ENCODE assay signal across 20 cellular contexts in genomic region chr3:119604878-119605277, GRCh38. TPM values are rescaled to one million over a fixed set of nuclear protein-coding genes. Genes with fewer than 3 reads are reported as not detected.
DNase-seq lines count a peak whose midpoint lies in the region; ATAC-seq and TF ChIP-seq lines count a peak whose summit lies in the region.
"Had no signal": no experiment of that assay in that cellular context is flagged by ENCODE, and none has a peak within 500 bp of the region (broad histone marks: within the 10 kb centered on the region; RNA-seq: fewer than 3 reads in every experiment).

No MANE protein-coding gene starts in this region.

- no peaks in the 10 kb centered on the region for H3K9me3 ChIP-seq in esophagus muscularis mucosa
- no peaks in the 10 kb centered on the region for H3K9me3 ChIP-seq in hepatocyte (ENCODE audit: low read depth)
- H3K9me3 ChIP-seq: A549 had no signal

- TF ChIP-seq POLR2A in esophagus muscularis mucosa (IDR thresholded peaks at IDR 0.05; ENCODE audit: low read depth), result no peak

- 100% methylated on average over 1 of the region's 1 CpG for WGBS in esophagus muscularis mucosa
- 79% methylated on average over 1 of the region's 1 CpG for WGBS in hepatocyte (ENCODE audit: low lambda C conversion rate, missing lambda C conversion rate)

- H3K79me2 ChIP-seq in hepatocyte, result no peaks in the 10 kb centered on the region

- H3K27me3 Mint-ChIP-seq in activated CD8-positive, alpha-beta T cell treated with anti-CD3 and anti-CD28 coated beads for 36 hours, result peaks cover 6% of the 10 kb centered on the region
- peaks cover 19% of the 10 kb centered on the region for H3K27me3 Mint-ChIP-seq in activated CD8-positive, alpha-beta T cell treated with anti-CD3 and anti-CD28 coated beads, Interleukin-2, amount 10 ng/mL, durations not matched to agents 7 days and 5 days (ENCODE audit: low read depth)

- no peaks in the 10 kb centered on the region for H3K36me3 Mint-ChIP-seq in activated CD8-positive, alpha-beta T cell treated with anti-CD3 and anti-CD28 coated beads for 36 hours (ENCODE audit: low read depth)
- no peaks in the 10 kb centered on the region for H3K36me3 Mint-ChIP-seq in activated CD8-positive, alpha-beta T cell treated with anti-CD3 and anti-CD28 coated beads, Interleukin-2, amount 10 ng/mL, durations not matched to agents 7 days and 5 days (ENCODE audit: low read depth)

- no peaks in the 10 kb centered on the region for H3K9me3 Mint-ChIP-seq in activated CD8-positive, alpha-beta T cell treated with anti-CD3 and anti-CD28 coated beads for 36 hours
- no peaks in the 10 kb centered on the region for H3K9me3 Mint-ChIP-seq in activated CD8-positive, alpha-beta T cell treated with anti-CD3 and anti-CD28 coated beads, Interleukin-2, amount 10 ng/mL, durations not matched to agents 7 days and 5 days (ENCODE audit: insufficient read depth)
- H3K9me3 Mint-ChIP-seq: CD8-positive, alpha-beta memory T cell; effector memory CD8-positive, alpha-beta T cell had no signal

- no peaks in the 10 kb centered on the region for H3K9me2 ChIP-seq in hepatocyte (replicated peaks; ENCODE audit: insufficient read depth)

- H3K27ac Mint-ChIP-seq in activated CD8-positive, alpha-beta T cell treated with anti-CD3 and anti-CD28 coated beads for 36 hours, result no peak overlapping the region
- H3K27ac Mint-ChIP-seq in activated CD8-positive, alpha-beta T cell treated with anti-CD3 and anti-CD28 coated beads, Interleukin-2, amount 10 ng/mL, durations not matched to agents 7 days and 5 days, result no peak overlapping the region
- H3K27ac Mint-ChIP-seq: CD8-positive, alpha-beta memory T cell; effector memory CD8-positive, alpha-beta T cell had no signal

- CTCF ChIA-PET in activated CD8-positive, alpha-beta T cell treated with anti-CD3 and anti-CD28 coated beads for 36 hours (lab: Charles Lee), result no interaction called here
- CTCF ChIA-PET in activated CD8-positive, alpha-beta T cell treated with anti-CD3 and anti-CD28 coated beads, Interleukin-2, amount 10 ng/mL, durations not matched to agents 7 days and 5 days (lab: Charles Lee), result interaction anchor here (1.3 kb wide), 2 partner anchors 46 to 76 kb away, joined by 3 to 4 read pairs; no protein-coding TSS in a partner anchor

- no peak for TF ChIP-seq CTCF in activated CD8-positive, alpha-beta T cell treated with anti-CD3 and anti-CD28 coated beads for 36 hours (IDR thresholded peaks at IDR 0.05)
- no peak for TF ChIP-seq CTCF in choroid plexus epithelial cell (conservative IDR thresholded peaks at IDR 0.05; ENCODE audit: low read depth, low read length)
- no peak for TF ChIP-seq CTCF in esophagus muscularis mucosa (IDR thresholded peaks at IDR 0.05)
- TF ChIP-seq CTCF in hepatocyte (IDR thresholded peaks at IDR 0.05; ENCODE audit: poor library complexity), result no peak

- intact Hi-C loops in activated CD8-positive, alpha-beta T cell treated with anti-CD3 and anti-CD28 coated beads for 36 hours (cut with micrococcal nuclease), result no loop called here
- intact Hi-C loops in esophagus muscularis mucosa (cut with DNase I), result no loop called here

- DNase-seq in activated CD8-positive, alpha-beta T cell treated with anti-CD3 and anti-CD28 coated beads for 36 hours, result no peak
- no peak for DNase-seq in activated CD8-positive, alpha-beta T cell treated with anti-CD3 and anti-CD28 coated beads, Interleukin-2, amount 10 ng/mL, durations not matched to agents 7 days and 5 days
- DNase-seq in RPMI7951 (ENCODE audit: low read depth) (peak; percentile 59), choroid plexus epithelial cell (ENCODE audit: low read depth) (peak; percentile 50), skeletal muscle cell (ENCODE audit: low read depth) (peak; percentile 23), esophagus muscularis mucosa (ENCODE audit: extremely low spot score) (no peak), NCI-H2029 treated with DMSO at 0.1 percent for 48 hours (lab: John Stamatoyannopoulos, UW) (no peak), hepatocyte (ENCODE audit: low spot score) (no peak)
- DNase-seq: activated CD4-positive, alpha-beta T cell treated with anti-CD3 and anti-CD28 coated beads, Interleukin-2, amount 50 U/mL, for 1 hour; activated effector memory CD4-positive, alpha-beta T cell treated with Interleukin-2 at 50 U/mL for 16 hours; CD8-positive, alpha-beta memory T cell; effector memory CD8-positive, alpha-beta T cell; GDM1; islet precursor cell; NCI-H1930; occipital lobe; RPMI8226; stimulated activated naive CD4-positive, alpha-beta T cell had no signal

- H2AFZ ChIP-seq in hepatocyte, result no peak overlapping the region

- H3K36me3 ChIP-seq in esophagus muscularis mucosa (no peaks in the 10 kb centered on the region), hepatocyte (replicated peaks; ENCODE audit: insufficient read depth, low read depth) (no peaks in the 10 kb centered on the region)

- no peaks in the 10 kb centered on the region for H4K20me1 ChIP-seq in hepatocyte (ENCODE audit: insufficient read depth, poor library complexity, severe bottlenecking)

- H3K4me1 Mint-ChIP-seq in activated CD8-positive, alpha-beta T cell treated with anti-CD3 and anti-CD28 coated beads for 36 hours (ENCODE audit: low read depth), result peaks cover 18% of the 10 kb centered on the region
- peaks cover 17% of the 10 kb centered on the region for H3K4me1 Mint-ChIP-seq in activated CD8-positive, alpha-beta T cell treated with anti-CD3 and anti-CD28 coated beads, Interleukin-2, amount 10 ng/mL, durations not matched to agents 7 days and 5 days (ENCODE audit: low read depth)
- H3K4me1 Mint-ChIP-seq: CD8-positive, alpha-beta memory T cell had no signal

- no peaks in the 10 kb centered on the region for H3K27me3 ChIP-seq in esophagus muscularis mucosa
- H3K27me3 ChIP-seq in hepatocyte, result no peaks in the 10 kb centered on the region

- peak; percentile 77 for ATAC-seq in activated CD8-positive, alpha-beta T cell treated with anti-CD3 and anti-CD28 coated beads for 36 hours
- no peak for ATAC-seq in activated CD8-positive, alpha-beta T cell treated with anti-CD3 and anti-CD28 coated beads, Interleukin-2, amount 10 ng/mL, durations not matched to agents 7 days and 5 days
- ATAC-seq: A549; effector memory CD8-positive, alpha-beta T cell had no signal

- POLR2A ChIA-PET in activated CD8-positive, alpha-beta T cell treated with anti-CD3 and anti-CD28 coated beads for 36 hours (lab: Charles Lee), result no interaction called here
- POLR2A ChIA-PET in activated CD8-positive, alpha-beta T cell treated with anti-CD3 and anti-CD28 coated beads, Interleukin-2, amount 10 ng/mL, durations not matched to agents 7 days and 5 days (lab: Charles Lee), result no interaction called here

- peaks cover 0 to 12% (median 0%) of the 10 kb centered on the region in 4 donors for H3K4me1 ChIP-seq in esophagus muscularis mucosa
- H3K4me1 ChIP-seq in hepatocyte (ENCODE audit: insufficient read depth), result no peaks in the 10 kb centered on the region
- H3K4me1 ChIP-seq: A549 had no signal

- H3K4me2 ChIP-seq in hepatocyte, result no peak overlapping the region
- H3K4me2 ChIP-seq: A549 had no signal

- no peak overlapping the region for H3K4me3 Mint-ChIP-seq in activated CD8-positive, alpha-beta T cell treated with anti-CD3 and anti-CD28 coated beads for 36 hours
- no peak overlapping the region for H3K4me3 Mint-ChIP-seq in activated CD8-positive, alpha-beta T cell treated with anti-CD3 and anti-CD28 coated beads, Interleukin-2, amount 10 ng/mL, durations not matched to agents 7 days and 5 days
- H3K4me3 Mint-ChIP-seq: CD8-positive, alpha-beta memory T cell; effector memory CD8-positive, alpha-beta T cell had no signal

- no peak overlapping the region for H3K27ac ChIP-seq in esophagus muscularis mucosa (replicated peaks in 1 of 4)
- H3K27ac ChIP-seq in hepatocyte, result no peak overlapping the region
- H3K27ac ChIP-seq: A549 had no signal

- no peak for TF ChIP-seq EP300 in esophagus muscularis mucosa (IDR thresholded peaks at IDR 0.05)

- no peak overlapping the region for H3K4me3 ChIP-seq in choroid plexus epithelial cell (ENCODE audit: low read depth, low read length)
- no peak overlapping the region for H3K4me3 ChIP-seq in skeletal muscle cell (ENCODE audit: low read depth, low read length)
- H3K4me3 ChIP-seq in esophagus muscularis mucosa, result no peak overlapping the region
- no peak overlapping the region for H3K4me3 ChIP-seq in hepatocyte
- H3K4me3 ChIP-seq: A549 had no signal

RNA-seq across cellular contexts. Expression of gene PLA1A, which starts 7.2 kb away (rescaled TPM):
- total RNA-seq in activated CD8-positive, alpha-beta T cell treated with anti-CD3 and anti-CD28 coated beads for 36 hours, result not detected
- not detected for total RNA-seq in activated CD8-positive, alpha-beta T cell treated with anti-CD3 and anti-CD28 coated beads, Interleukin-2, amount 10 ng/mL, durations not matched to agents 7 days and 5 days
- 0.20 TPM in 1 of 2 replicates, not detected in the other for total RNA-seq in RPMI7951 (2014; rRNA removed; shearing (Covaris generic))
- total RNA-seq in esophagus muscularis mucosa, result 1 to 10 TPM; 1.5 to 2.9 (median 2.0) TPM
- total RNA-seq in hepatocyte, result 2.6 TPM in 2 replicates
- polyA plus RNA-seq in hepatocyte, result 2.9 and 3.3 TPM in 2 replicates
- total RNA-seq: occipital lobe, skeletal muscle tissue had no signal
- polyA plus RNA-seq: CD8-positive, alpha-beta memory T cell had no signal

RNA-seq across cellular contexts. Expression of gene ADPRH, which starts 25.6 kb away (rescaled TPM):
- total RNA-seq in activated CD8-positive, alpha-beta T cell treated with anti-CD3 and anti-CD28 coated beads for 36 hours, result 1 to 10 TPM; 5.7 to 5.9 TPM
- total RNA-seq in activated CD8-positive, alpha-beta T cell treated with anti-CD3 and anti-CD28 coated beads, Interleukin-2, amount 10 ng/mL, durations not matched to agents 7 days and 5 days, result 1 to 10 TPM; 3.2 to 3.8 TPM
- 3.8 and 5.6 TPM in 2 replicates for total RNA-seq in RPMI7951 (2014; rRNA removed; shearing (Covaris generic))
- 10 to 100 TPM; 10.4 to 17.8 (median 14.1) TPM for total RNA-seq in esophagus muscularis mucosa
- total RNA-seq in hepatocyte, result 1.7 and 1.8 TPM in 2 replicates
- polyA plus RNA-seq in hepatocyte, result 0.56 and 1.5 TPM in 2 replicates

RNA-seq across cellular contexts. Expression of gene CD80, which starts 45.5 kb away (rescaled TPM):
- total RNA-seq in activated CD8-positive, alpha-beta T cell treated with anti-CD3 and anti-CD28 coated beads for 36 hours, result 10 to 100 TPM in 1 of 2 experiments, 1 to 10 TPM in 1; 7.1 to 10.2 TPM
- 10 to 100 TPM; 19.1 to 20.2 TPM for total RNA-seq in activated CD8-positive, alpha-beta T cell treated with anti-CD3 and anti-CD28 coated beads, Interleukin-2, amount 10 ng/mL, durations not matched to agents 7 days and 5 days
- not detected in 2 replicates for total RNA-seq in RPMI7951 (2014; rRNA removed; shearing (Covaris generic))
- total RNA-seq in esophagus muscularis mucosa, result 1 to 10 TPM in 1 of 4 donors, under 1 TPM in 1, not detected in 2; 0.26 to 1.3 TPM
- total RNA-seq in hepatocyte, result 0.07 and 0.24 TPM in 2 replicates
- polyA plus RNA-seq in hepatocyte, result not detected in 2 replicates

RNA-seq across cellular contexts. Expression of gene POPDC2, which starts 55.5 kb away (rescaled TPM):
- total RNA-seq in activated CD8-positive, alpha-beta T cell treated with anti-CD3 and anti-CD28 coated beads for 36 hours, result 1 to 10 TPM; 1.3 to 2.1 TPM
- 1 to 10 TPM; 3.3 to 4.8 TPM for total RNA-seq in activated CD8-positive, alpha-beta T cell treated with anti-CD3 and anti-CD28 coated beads, Interleukin-2, amount 10 ng/mL, durations not matched to agents 7 days and 5 days
- not detected in 2 replicates for total RNA-seq in RPMI7951 (2014; rRNA removed; shearing (Covaris generic))
- total RNA-seq in esophagus muscularis mucosa (10 to 100 TPM; 67.9 to 92.6 (median 79.3) TPM), hepatocyte (2.7 and 3.9 TPM in 2 replicates)
- polyA plus RNA-seq in hepatocyte, result 1.2 and 1.6 TPM in 2 replicates

Comparison
In these comparisons a context has a peak if more than half of its experiments do, and no peak if none do; other contexts are left out.
1. DNase-seq: peak in RPMI7951 (single experiment), choroid plexus epithelial cell (single experiment) and skeletal muscle cell (single experiment); none in activated CD8-positive, alpha-beta T cell treated with anti-CD3 and anti-CD28 coated beads for 36 hours (single experiment), activated CD8-positive, alpha-beta T cell treated with anti-CD3 and anti-CD28 coated beads, Interleukin-2, amount 10 ng/mL, durations not matched to agents 7 days and 5 days (single experiment), esophagus muscularis mucosa (single experiment), NCI-H2029 treated with DMSO at 0.1 percent for 48 hours (single experiment) and hepatocyte (single experiment).